8 cellular contexts compared by ENCODE assay signal in genomic region chr3:48990636-48991421, GRCh38. TPM values are rescaled to one million over a fixed set of nuclear protein-coding genes. Genes with fewer than 3 reads are reported as not detected.
A peak's percentile ranks its signal among the peaks of the same experiment; 100 is the strongest.
DNase-seq lines count a peak whose midpoint lies in the region; ATAC-seq and TF ChIP-seq lines count a peak whose summit lies in the region.

No MANE protein-coding gene starts in this region.

- no peaks in the 10 kb centered on the region for H3K9me3 Mint-ChIP-seq in activated naive CD4-positive, alpha-beta T cell treated with anti-CD3 and anti-CD28 coated beads for 36 hours
- H3K9me3 Mint-ChIP-seq in activated CD4-positive, alpha-beta memory T cell treated with anti-CD3 and anti-CD28 coated beads for 36 hours: no peaks in the 10 kb centered on the region
- no peaks in the 10 kb centered on the region for H3K9me3 Mint-ChIP-seq in osteocyte (ENCODE audit: unreplicated experiment)

- TF ChIP-seq CTCF in fibroblast of the aortic adventitia (IDR thresholded peaks at IDR 0.05; ENCODE audit: insufficient read depth, low read length) (no peak), osteocyte (IDR thresholded peaks at IDR 0.05) (no peak)

- peak overlapping the region; percentile 93 for H3K27ac Mint-ChIP-seq in activated naive CD4-positive, alpha-beta T cell treated with anti-CD3 and anti-CD28 coated beads for 36 hours
- peak overlapping the region; percentile 93 for H3K27ac Mint-ChIP-seq in activated CD4-positive, alpha-beta memory T cell treated with anti-CD3 and anti-CD28 coated beads for 36 hours
- peak overlapping the region; percentile 83 for H3K27ac Mint-ChIP-seq in osteocyte (ENCODE audit: unreplicated experiment)

- intact Hi-C loops in activated naive CD4-positive, alpha-beta T cell treated with anti-CD3 and anti-CD28 coated beads for 36 hours (cut with micrococcal nuclease): no loop called here
- intact Hi-C loops in activated CD4-positive, alpha-beta memory T cell treated with anti-CD3 and anti-CD28 coated beads for 36 hours (cut with micrococcal nuclease): no loop called here

- H3K36me3 Mint-ChIP-seq in activated naive CD4-positive, alpha-beta T cell treated with anti-CD3 and anti-CD28 coated beads for 36 hours (ENCODE audit: low read depth): peaks cover 9% of the 10 kb centered on the region
- peaks cover 8% of the 10 kb centered on the region for H3K36me3 Mint-ChIP-seq in activated CD4-positive, alpha-beta memory T cell treated with anti-CD3 and anti-CD28 coated beads for 36 hours
- peaks cover 9% of the 10 kb centered on the region for H3K36me3 Mint-ChIP-seq in osteocyte (ENCODE audit: unreplicated experiment)

- POLR2A ChIA-PET in activated CD4-positive, alpha-beta memory T cell treated with anti-CD3 and anti-CD28 coated beads for 36 hours (lab: Charles Lee): interaction anchor here (3.2 to 4.3 kb wide), 2 partner anchors 16 to 29 kb away, joined by 26 to 46 read pairs; partner anchors contain the start of genes DALRD3, NDUFAF3 and WDR6

- ATAC-seq in HG03159 (IDR thresholded peaks at IDR 0.05; ENCODE audit: unreplicated experiment) (peak; percentile 4), GM21381 (IDR thresholded peaks at IDR 0.05; ENCODE audit: unreplicated experiment) (no peak), HG03139 (IDR thresholded peaks at IDR 0.05; ENCODE audit: unreplicated experiment) (no peak)

- DNase-seq in activated naive CD4-positive, alpha-beta T cell treated with anti-CD3 and anti-CD28 coated beads for 36 hours: peak; percentile 47
- no peak for DNase-seq in activated naive CD4-positive, alpha-beta T cell treated with anti-CD3 and anti-CD28 coated beads, Interleukin-2, amount 50 U/mL, for 16 hours
- peak; percentile 60 for DNase-seq in activated CD4-positive, alpha-beta memory T cell treated with anti-CD3 and anti-CD28 coated beads for 36 hours
- DNase-seq in fibroblast of the aortic adventitia (ENCODE audit: low read depth) (peak; percentile 35), osteocyte (ENCODE audit: extremely low spot score, unreplicated experiment) (no peak)

- H3K4me1 Mint-ChIP-seq in activated naive CD4-positive, alpha-beta T cell treated with anti-CD3 and anti-CD28 coated beads for 36 hours (ENCODE audit: low read depth): peaks cover 38% of the 10 kb centered on the region
- H3K4me1 Mint-ChIP-seq in activated CD4-positive, alpha-beta memory T cell treated with anti-CD3 and anti-CD28 coated beads for 36 hours (ENCODE audit: low read depth): peaks cover 38% of the 10 kb centered on the region
- H3K4me1 Mint-ChIP-seq in osteocyte (ENCODE audit: unreplicated experiment): peaks cover 31% of the 10 kb centered on the region

- peak overlapping the region; percentile 94 for H3K4me3 Mint-ChIP-seq in activated naive CD4-positive, alpha-beta T cell treated with anti-CD3 and anti-CD28 coated beads for 36 hours
- H3K4me3 Mint-ChIP-seq in activated CD4-positive, alpha-beta memory T cell treated with anti-CD3 and anti-CD28 coated beads for 36 hours: peak overlapping the region; percentile 91
- H3K4me3 Mint-ChIP-seq in osteocyte (ENCODE audit: unreplicated experiment): peak overlapping the region; percentile 73

- H3K4me3 ChIP-seq in fibroblast of the aortic adventitia (ENCODE audit: low read depth, low read length): peak overlapping the region; percentile 89

- CTCF ChIA-PET in activated naive CD4-positive, alpha-beta T cell treated with anti-CD3 and anti-CD28 coated beads for 36 hours (lab: Charles Lee): interaction anchor here (1.1 to 3.6 kb wide), 5 partner anchors 17 to 103 kb away, joined by 3 to 36 read pairs (median 9); partner anchors contain the start of genes NDUFAF3, QRICH1 and WDR6
- CTCF ChIA-PET in activated CD4-positive, alpha-beta memory T cell treated with anti-CD3 and anti-CD28 coated beads for 36 hours (lab: Charles Lee): interaction anchor here (0.7 to 6.5 kb wide), 12 partner anchors 15 to 458 kb away, joined by 3 to 88 read pairs (median 5); partner anchors contain the start of genes DALRD3, IMPDH2, NDUFAF3 and WDR6

- no peaks in the 10 kb centered on the region for H3K27me3 Mint-ChIP-seq in activated naive CD4-positive, alpha-beta T cell treated with anti-CD3 and anti-CD28 coated beads for 36 hours (ENCODE audit: low read depth)
- H3K27me3 Mint-ChIP-seq in activated CD4-positive, alpha-beta memory T cell treated with anti-CD3 and anti-CD28 coated beads for 36 hours: no peaks in the 10 kb centered on the region
- H3K27me3 Mint-ChIP-seq in osteocyte (ENCODE audit: unreplicated experiment): no peaks in the 10 kb centered on the region

RNA-seq across cellular contexts. Expression of gene P4HTM, which starts 0.8 kb away (rescaled TPM):
- 10 to 100 TPM; 20.2 to 21.7 TPM for total RNA-seq in activated naive CD4-positive, alpha-beta T cell treated with anti-CD3 and anti-CD28 coated beads for 36 hours
- 10 to 100 TPM; 32.7 to 32.8 TPM for total RNA-seq in activated CD4-positive, alpha-beta memory T cell treated with anti-CD3 and anti-CD28 coated beads for 36 hours
- total RNA-seq in fibroblast of the aortic adventitia (ENCODE audit: low replicate concordance) (22.2 and 49.1 TPM in 2 replicates), osteocyte (31.3 and 35.6 TPM in 2 replicates)

RNA-seq across cellular contexts. Expression of gene WDR6, which starts 16.4 kb away (rescaled TPM):
- total RNA-seq in activated naive CD4-positive, alpha-beta T cell treated with anti-CD3 and anti-CD28 coated beads for 36 hours: 100 to 1,000 TPM; 119 to 120 TPM
- 100 to 1,000 TPM; 139 to 144 TPM for total RNA-seq in activated CD4-positive, alpha-beta memory T cell treated with anti-CD3 and anti-CD28 coated beads for 36 hours
- 65.4 and 99.8 TPM in 2 replicates for total RNA-seq in fibroblast of the aortic adventitia (ENCODE audit: low replicate concordance)
- total RNA-seq in osteocyte: 211 and 236 TPM in 2 replicates

RNA-seq across cellular contexts. Expression of gene DALRD3, which starts 27.6 kb away (rescaled TPM):
- total RNA-seq in activated naive CD4-positive, alpha-beta T cell treated with anti-CD3 and anti-CD28 coated beads for 36 hours: 10 to 100 TPM; 19.5 to 19.7 TPM
- total RNA-seq in activated CD4-positive, alpha-beta memory T cell treated with anti-CD3 and anti-CD28 coated beads for 36 hours: 10 to 100 TPM; 26.2 to 26.5 TPM
- total RNA-seq in fibroblast of the aortic adventitia (ENCODE audit: low replicate concordance) (32.6 and 46.4 TPM in 2 replicates), osteocyte (22.8 and 25.3 TPM in 2 replicates)

RNA-seq across cellular contexts. Expression of gene NDUFAF3, which starts 31.1 kb away (rescaled TPM):
- 100 to 1,000 TPM; 113 to 115 TPM for total RNA-seq in activated naive CD4-positive, alpha-beta T cell treated with anti-CD3 and anti-CD28 coated beads for 36 hours
- 100 to 1,000 TPM; 101 to 106 TPM for total RNA-seq in activated CD4-positive, alpha-beta memory T cell treated with anti-CD3 and anti-CD28 coated beads for 36 hours
- total RNA-seq in fibroblast of the aortic adventitia (ENCODE audit: low replicate concordance) (22.1 and 41.0 TPM in 2 replicates), osteocyte (69.1 and 69.4 TPM in 2 replicates)

RNA-seq across cellular contexts. Expression of gene IMPDH2, which starts 38.4 kb away (rescaled TPM):
- total RNA-seq in activated naive CD4-positive, alpha-beta T cell treated with anti-CD3 and anti-CD28 coated beads for 36 hours: 100 to 1,000 TPM; 565 to 593 TPM
- total RNA-seq in activated CD4-positive, alpha-beta memory T cell treated with anti-CD3 and anti-CD28 coated beads for 36 hours: 100 to 1,000 TPM; 430 to 454 TPM
- total RNA-seq in fibroblast of the aortic adventitia (ENCODE audit: low replicate concordance) (313 and 402 TPM in 2 replicates), osteocyte (202 and 203 TPM in 2 replicates)

Comparison
In these comparisons a context has a peak if more than half of its experiments do, and no peak if none do; other contexts are left out.
1. DNase-seq: peak in activated naive CD4-positive, alpha-beta T cell treated with anti-CD3 and anti-CD28 coated beads for 36 hours (single experiment), activated CD4-positive, alpha-beta memory T cell treated with anti-CD3 and anti-CD28 coated beads for 36 hours (single experiment) and fibroblast of the aortic adventitia (single experiment); none in activated naive CD4-positive, alpha-beta T cell treated with anti-CD3 and anti-CD28 coated beads, Interleukin-2, amount 50 U/mL, for 16 hours (single experiment) and osteocyte (single experiment).
2. Peak in every context shown above with its lines, with median percentiles within 50 percentile points of each other: H3K27ac Mint-ChIP-seq and H3K4me3 Mint-ChIP-seq.